In the genomic region with DNA sequence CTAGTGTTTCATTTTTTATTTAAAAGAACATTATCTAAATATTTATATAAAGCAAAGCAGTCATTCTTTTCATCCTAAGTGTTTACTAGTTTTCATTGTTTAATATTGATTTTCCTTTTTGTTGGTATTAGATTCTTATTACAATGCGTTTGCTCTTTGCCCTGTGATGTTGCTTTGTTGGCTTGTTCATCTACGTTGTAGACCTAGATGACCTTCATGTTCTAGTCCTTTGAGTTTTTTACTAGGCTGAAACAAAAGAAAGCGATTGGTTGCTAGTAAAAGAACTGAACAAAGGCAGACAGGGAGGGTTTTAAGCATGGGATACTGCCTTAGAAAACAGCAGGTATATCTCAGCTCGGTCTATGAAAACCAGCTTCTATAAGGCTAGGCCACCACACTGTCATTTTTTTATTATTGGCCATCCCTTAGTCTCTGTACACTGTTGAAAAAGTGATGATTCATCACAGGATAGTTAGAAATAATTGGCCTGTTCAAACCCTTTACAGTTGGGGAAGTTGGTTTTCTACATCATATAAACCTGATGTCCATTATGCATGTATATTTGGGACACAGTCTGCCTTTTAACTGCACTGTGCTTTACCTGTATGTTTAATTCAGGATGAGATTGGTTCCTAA, we compare ENCODE assay signal across 1 cellular context.
TF ChIP-seq lines count a peak whose summit lies in the region.

No MANE protein-coding gene starts in this region.

TF ChIP-seq in HepG2, 621 proteins besides CTCF, POLR2A, EP300 and RAD21 (continued from another document):
- TF ChIP-seq FOXA3 (CRISPR knock-in tag; IDR thresholded peaks at IDR 0.05) (peak; percentile 31; the same call in 1 of the 2 replicates), MAFF (IDR thresholded peaks at IDR 0.05; ENCODE audit: low read depth, low read length) (peak; percentile 48), TBX3 (IDR thresholded peaks at IDR 0.05; ENCODE audit: borderline replicate concordance) (peak; percentile 59; the same call in 1 of the 2 replicates), SOX5 (CRISPR knock-in tag; IDR thresholded peaks at IDR 0.05; ENCODE audit: borderline replicate concordance) (peak; percentile 91), ZNF589 (CRISPR knock-in tag; conservative IDR thresholded peaks at IDR 0.05) (no peak), SOX6 (IDR thresholded peaks at IDR 0.05) (no peak), SOX6 (CRISPR knock-in tag; IDR thresholded peaks at IDR 0.05) (peak; percentile 89), HNF4A (CRISPR knock-in tag; IDR thresholded peaks at IDR 0.05) (peak; percentile 35; the same call in 1 of the 2 replicates), SOX13 (IDR thresholded peaks at IDR 0.05) (peak; percentile 76), SOX13 (CRISPR knock-in tag; conservative IDR thresholded peaks at IDR 0.05 in 1 of 2, IDR thresholded peaks at IDR 0.05 in 1 of 2) (peak in 1 of 2 experiments; percentile 96; a peak in 2 of 4 replicates), FOXP1 (IDR thresholded peaks at IDR 0.05) (no peak), FOXP1 (CRISPR knock-in tag; IDR thresholded peaks at IDR 0.05) (peak; percentile 80), TCF7 (IDR thresholded peaks at IDR 0.05; ENCODE audit: low read depth) (peak; percentile 32; the same call in 1 of the 2 replicates), NFE2L2 (IDR thresholded peaks at IDR 0.05; ENCODE audit: low read length) (peak; percentile 6; the same call in 1 of the 2 replicates), FOXM1 (CRISPR knock-in tag; IDR thresholded peaks at IDR 0.05) (no peak)
- TF ChIP-seq, protein P1, sequence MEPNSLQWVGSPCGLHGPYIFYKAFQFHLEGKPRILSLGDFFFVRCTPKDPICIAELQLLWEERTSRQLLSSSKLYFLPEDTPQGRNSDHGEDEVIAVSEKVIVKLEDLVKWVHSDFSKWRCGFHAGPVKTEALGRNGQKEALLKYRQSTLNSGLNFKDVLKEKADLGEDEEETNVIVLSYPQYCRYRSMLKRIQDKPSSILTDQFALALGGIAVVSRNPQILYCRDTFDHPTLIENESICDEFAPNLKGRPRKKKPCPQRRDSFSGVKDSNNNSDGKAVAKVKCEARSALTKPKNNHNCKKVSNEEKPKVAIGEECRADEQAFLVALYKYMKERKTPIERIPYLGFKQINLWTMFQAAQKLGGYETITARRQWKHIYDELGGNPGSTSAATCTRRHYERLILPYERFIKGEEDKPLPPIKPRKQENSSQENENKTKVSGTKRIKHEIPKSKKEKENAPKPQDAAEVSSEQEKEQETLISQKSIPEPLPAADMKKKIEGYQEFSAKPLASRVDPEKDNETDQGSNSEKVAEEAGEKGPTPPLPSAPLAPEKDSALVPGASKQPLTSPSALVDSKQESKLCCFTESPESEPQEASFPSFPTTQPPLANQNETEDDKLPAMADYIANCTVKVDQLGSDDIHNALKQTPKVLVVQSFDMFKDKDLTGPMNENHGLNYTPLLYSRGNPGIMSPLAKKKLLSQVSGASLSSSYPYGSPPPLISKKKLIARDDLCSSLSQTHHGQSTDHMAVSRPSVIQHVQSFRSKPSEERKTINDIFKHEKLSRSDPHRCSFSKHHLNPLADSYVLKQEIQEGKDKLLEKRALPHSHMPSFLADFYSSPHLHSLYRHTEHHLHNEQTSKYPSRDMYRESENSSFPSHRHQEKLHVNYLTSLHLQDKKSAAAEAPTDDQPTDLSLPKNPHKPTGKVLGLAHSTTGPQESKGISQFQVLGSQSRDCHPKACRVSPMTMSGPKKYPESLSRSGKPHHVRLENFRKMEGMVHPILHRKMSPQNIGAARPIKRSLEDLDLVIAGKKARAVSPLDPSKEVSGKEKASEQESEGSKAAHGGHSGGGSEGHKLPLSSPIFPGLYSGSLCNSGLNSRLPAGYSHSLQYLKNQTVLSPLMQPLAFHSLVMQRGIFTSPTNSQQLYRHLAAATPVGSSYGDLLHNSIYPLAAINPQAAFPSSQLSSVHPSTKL (CRISPR knock-in tag; IDR thresholded peaks at IDR 0.05), result peak; percentile 37; the same call in 1 of the 2 replicates
- TF ChIP-seq, protein P2, sequence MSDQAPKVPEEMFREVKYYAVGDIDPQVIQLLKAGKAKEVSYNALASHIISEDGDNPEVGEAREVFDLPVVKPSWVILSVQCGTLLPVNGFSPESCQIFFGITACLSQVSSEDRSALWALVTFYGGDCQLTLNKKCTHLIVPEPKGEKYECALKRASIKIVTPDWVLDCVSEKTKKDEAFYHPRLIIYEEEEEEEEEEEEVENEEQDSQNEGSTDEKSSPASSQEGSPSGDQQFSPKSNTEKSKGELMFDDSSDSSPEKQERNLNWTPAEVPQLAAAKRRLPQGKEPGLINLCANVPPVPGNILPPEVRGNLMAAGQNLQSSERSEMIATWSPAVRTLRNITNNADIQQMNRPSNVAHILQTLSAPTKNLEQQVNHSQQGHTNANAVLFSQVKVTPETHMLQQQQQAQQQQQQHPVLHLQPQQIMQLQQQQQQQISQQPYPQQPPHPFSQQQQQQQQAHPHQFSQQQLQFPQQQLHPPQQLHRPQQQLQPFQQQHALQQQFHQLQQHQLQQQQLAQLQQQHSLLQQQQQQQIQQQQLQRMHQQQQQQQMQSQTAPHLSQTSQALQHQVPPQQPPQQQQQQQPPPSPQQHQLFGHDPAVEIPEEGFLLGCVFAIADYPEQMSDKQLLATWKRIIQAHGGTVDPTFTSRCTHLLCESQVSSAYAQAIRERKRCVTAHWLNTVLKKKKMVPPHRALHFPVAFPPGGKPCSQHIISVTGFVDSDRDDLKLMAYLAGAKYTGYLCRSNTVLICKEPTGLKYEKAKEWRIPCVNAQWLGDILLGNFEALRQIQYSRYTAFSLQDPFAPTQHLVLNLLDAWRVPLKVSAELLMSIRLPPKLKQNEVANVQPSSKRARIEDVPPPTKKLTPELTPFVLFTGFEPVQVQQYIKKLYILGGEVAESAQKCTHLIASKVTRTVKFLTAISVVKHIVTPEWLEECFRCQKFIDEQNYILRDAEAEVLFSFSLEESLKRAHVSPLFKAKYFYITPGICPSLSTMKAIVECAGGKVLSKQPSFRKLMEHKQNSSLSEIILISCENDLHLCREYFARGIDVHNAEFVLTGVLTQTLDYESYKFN (CRISPR knock-in tag; conservative IDR thresholded peaks at IDR 0.05), result peak; percentile 45; the same call in 1 of the 2 replicates
- TF ChIP-seq, protein P3, sequence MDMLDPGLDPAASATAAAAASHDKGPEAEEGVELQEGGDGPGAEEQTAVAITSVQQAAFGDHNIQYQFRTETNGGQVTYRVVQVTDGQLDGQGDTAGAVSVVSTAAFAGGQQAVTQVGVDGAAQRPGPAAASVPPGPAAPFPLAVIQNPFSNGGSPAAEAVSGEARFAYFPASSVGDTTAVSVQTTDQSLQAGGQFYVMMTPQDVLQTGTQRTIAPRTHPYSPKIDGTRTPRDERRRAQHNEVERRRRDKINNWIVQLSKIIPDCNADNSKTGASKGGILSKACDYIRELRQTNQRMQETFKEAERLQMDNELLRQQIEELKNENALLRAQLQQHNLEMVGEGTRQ (IDR thresholded peaks at IDR 0.05; ENCODE audit: low read depth, low read length), result no peak
- TF ChIP-seq, protein P3 (CRISPR knock-in tag; IDR thresholded peaks at IDR 0.05; ENCODE audit: borderline replicate concordance), result no peak
- TF ChIP-seq, protein P4, sequence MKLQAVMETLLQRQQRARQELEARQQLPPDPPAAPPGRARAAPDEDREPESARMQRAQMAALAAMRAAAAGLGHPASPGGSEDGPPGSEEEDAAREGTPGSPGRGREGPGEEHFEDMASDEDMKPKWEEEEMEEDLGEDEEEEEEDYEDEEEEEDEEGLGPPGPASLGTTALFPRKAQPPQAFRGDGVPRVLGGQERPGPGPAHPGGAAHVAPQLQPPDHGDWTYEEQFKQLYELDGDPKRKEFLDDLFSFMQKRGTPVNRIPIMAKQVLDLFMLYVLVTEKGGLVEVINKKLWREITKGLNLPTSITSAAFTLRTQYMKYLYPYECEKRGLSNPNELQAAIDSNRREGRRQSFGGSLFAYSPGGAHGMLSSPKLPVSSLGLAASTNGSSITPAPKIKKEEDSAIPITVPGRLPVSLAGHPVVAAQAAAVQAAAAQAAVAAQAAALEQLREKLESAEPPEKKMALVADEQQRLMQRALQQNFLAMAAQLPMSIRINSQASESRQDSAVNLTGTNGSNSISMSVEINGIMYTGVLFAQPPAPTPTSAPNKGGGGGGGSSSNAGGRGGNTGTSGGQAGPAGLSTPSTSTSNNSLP (IDR thresholded peaks at IDR 0.05; ENCODE audit: low read depth, low read length), result peak; percentile 87
TF ChIP-seq in HepG2: peak in this region for 20.
